In genomic region chr22:18083406-18083805, GRCh38 we compare ENCODE assay signal across 17 cellular contexts. TPM values are rescaled to one million over a fixed set of nuclear protein-coding genes. Genes with fewer than 3 reads are reported as not detected.
DNase-seq lines count a peak whose midpoint lies in the region; ATAC-seq, FAIRE-seq and TF ChIP-seq lines count a peak whose summit lies in the region.
"Had no signal": no experiment of that assay in that cellular context is flagged by ENCODE, and none has a peak within 500 bp of the region (broad histone marks: within the 10 kb centered on the region; RNA-seq: fewer than 3 reads in every experiment).

No MANE protein-coding gene starts in this region.

- H3K27me3 Mint-ChIP-seq in IgD-negative memory B cell = no peaks in the 10 kb centered on the region
- H3K27me3 Mint-ChIP-seq in nephron progenitor cell (ENCODE audit: low read depth, poor library complexity) = no peaks in the 10 kb centered on the region
- H3K27me3 Mint-ChIP-seq: B cell; CD8-positive, alpha-beta memory T cell had no signal

- H3K36me3 ChIP-seq in BLaER1 (peaks cover 88% of the 10 kb centered on the region), K562 (ENCODE audit: control insufficient read depth, insufficient read depth, low read length) (peaks cover 80% of the 10 kb centered on the region)

- intact Hi-C loops in K562 (cut with micrococcal nuclease) = no loop called here

- no peak for DNase-seq in K562 (ENCODE audit: extremely low read depth in 1 of 4, low spot score in 3 of 4)
- DNase-seq in nephron progenitor cell = no peak
- DNase-seq in GM10248 (ENCODE audit: extremely low spot score) = no peak
- DNase-seq in COLO668 (lab: John Stamatoyannopoulos, UW; ENCODE audit: unreplicated experiment) = no peak
- DNase-seq: CD8-positive, alpha-beta memory T cell; DMS53; GF-D8; GM23248; IMR-90 had no signal

- H3K9me3 ChIP-seq in BLaER1 (no peaks in the 10 kb centered on the region), K562 (replicated peaks; ENCODE audit: control insufficient read depth, insufficient read depth, low read depth, low read length) (no peaks in the 10 kb centered on the region)

- H3K4me2 ChIP-seq in BLaER1 (peak overlapping the region; percentile 47), K562 (ENCODE audit: insufficient read depth, low read length) (no peak overlapping the region)

- TF ChIP-seq POLR2A in K562 (conservative IDR thresholded peaks at IDR 0.05) = no peak

- no TSS peak for BruUV-seq in K562 (replicated peaks; lab: Mats Ljungman, UMichigan)

- TF ChIP-seq EP300 in K562 (IDR thresholded peaks at IDR 0.05; ENCODE audit: low read length) = no peak

- POLR2A ChIA-PET in K562 (lab: Yijun Ruan, JAX) (interaction anchor here (0.8 kb wide), 1 partner anchor 8 kb away, joined by 3 read pairs; no protein-coding TSS in a partner anchor), GM10248 (lab: Yijun Ruan, JAX) (no interaction called here)

- no peak overlapping the region for H3K4me3 ChIP-seq in BLaER1
- H3K4me3 ChIP-seq in K562 = no peak overlapping the region
- H3K4me3 ChIP-seq: GM23248 had no signal

- H3K79me2 ChIP-seq in K562 (ENCODE audit: control insufficient read depth, insufficient read depth, low read length) = peaks cover 29% of the 10 kb centered on the region

- H3K4me1 ChIP-seq in BLaER1 (peaks cover 56% of the 10 kb centered on the region), K562 (replicated peaks in 1 of 2; ENCODE audit: control insufficient read depth in 2 of 2, insufficient read depth in 2 of 2, low read length in 2 of 2) (peaks cover 0 to 2% of the 10 kb centered on the region in 2 experiments; a peak in 3 of 5 replicates)

- H3K4me3 Mint-ChIP-seq in IgD-negative memory B cell (no peak overlapping the region), nephron progenitor cell (no peak overlapping the region)
- H3K4me3 Mint-ChIP-seq: B cell had no signal

- H3K9me1 ChIP-seq in K562 (ENCODE audit: control insufficient read depth, insufficient read depth, low read length) = peaks cover 5% of the 10 kb centered on the region

- no peak for ATAC-seq in K562
- ATAC-seq in HG02970 (IDR thresholded peaks at IDR 0.05; ENCODE audit: low FRiP score, unreplicated experiment) = no peak
- ATAC-seq: HCT116 had no signal

- H3K9me3 Mint-ChIP-seq in IgD-negative memory B cell = peaks cover 0 to 2% (median 0%) of the 10 kb centered on the region in 3 donors
- H3K9me3 Mint-ChIP-seq in nephron progenitor cell = no peaks in the 10 kb centered on the region
- H3K9me3 Mint-ChIP-seq: CD8-positive, alpha-beta memory T cell had no signal

- no peak for TF ChIP-seq CTCF in K562 (IDR thresholded peaks at IDR 0.05 in 2 of 3, conservative IDR thresholded peaks at IDR 0.05 in 1 of 3; ENCODE audit: insufficient read depth in 2 of 3, low read depth in 1 of 3, low read length in 3 of 3)
- no peak for TF ChIP-seq CTCF in nephron progenitor cell (IDR thresholded peaks at IDR 0.05)
- no peak for TF ChIP-seq CTCF in GM10248 (IDR thresholded peaks at IDR 0.05; ENCODE audit: control extremely low read depth, extremely low read depth, low read depth, missing control alignments)

- H3K27ac Mint-ChIP-seq in IgD-negative memory B cell (peak overlapping the region in 2 of 3 donors; percentile 27 to 40), nephron progenitor cell (peak overlapping the region; percentile 68)
- H3K27ac Mint-ChIP-seq: B cell had no signal

- peaks cover 11 to 24% (median 14%) of the 10 kb centered on the region in 3 donors for H3K4me1 Mint-ChIP-seq in IgD-negative memory B cell
- H3K4me1 Mint-ChIP-seq in nephron progenitor cell = peaks cover 30% of the 10 kb centered on the region

- CTCF ChIA-PET in K562 (lab: Yijun Ruan, JAX; ENCODE audit: low intra/inter-chr PET ratio) (no interaction called here), GM10248 (lab: Yijun Ruan, JAX) (no interaction called here)

- no peak overlapping the region for H3K27ac ChIP-seq in BLaER1
- no peak overlapping the region for H3K27ac ChIP-seq in K562 (ENCODE audit: extremely low read depth, low read depth, low read length)
- H3K27ac ChIP-seq: GM23248 had no signal

- H3K27me3 ChIP-seq in BLaER1 = no peaks in the 10 kb centered on the region
- no peaks in the 10 kb centered on the region for H3K27me3 ChIP-seq in K562 (ENCODE audit: control insufficient read depth in 2 of 2, insufficient read depth in 2 of 2, low read length in 2 of 2)

- WGBS in K562 (ENCODE audit: insufficient coverage, low coverage, missing lambda C conversion rate) = 97% methylated on average over 10 of the region's 10 CpGs

- no peak for FAIRE-seq in K562 (lab: Jason Lieb, UNC)
- FAIRE-seq: A204.1, GM18507, H54 had no signal

- no peak for TF ChIP-seq RAD21 in K562 (CRISPR knock-in tag; conservative IDR thresholded peaks at IDR 0.05 in 1 of 2, IDR thresholded peaks at IDR 0.05 in 1 of 2)

- no peak overlapping the region for H2AFZ ChIP-seq in K562 (ENCODE audit: low read depth, low read length)
- H2AFZ ChIP-seq: GM23248 had no signal

- H3K36me3 Mint-ChIP-seq in IgD-negative memory B cell = peaks cover 15% of the 10 kb centered on the region
- peaks cover 72% of the 10 kb centered on the region for H3K36me3 Mint-ChIP-seq in nephron progenitor cell (ENCODE audit: low read depth)

- H3K9ac ChIP-seq in BLaER1 = no peak overlapping the region
- 0 out of 4 replicates have a peak overlapping the region, but pooled peaks of 1 of the 2 experiments have one; percentile 59 for H3K9ac ChIP-seq in K562 (ENCODE audit: insufficient read depth in 1 of 2, low read depth in 2 of 2, low read length in 2 of 2)
- H3K9ac ChIP-seq: GM23248 had no signal

- peaks cover 75% of the 10 kb centered on the region for H4K20me1 ChIP-seq in BLaER1
- H4K20me1 ChIP-seq in K562 (replicated peaks; ENCODE audit: control insufficient read depth, insufficient read depth, low read length) = no peaks in the 10 kb centered on the region; the same call in 1 of the 2 replicates

- in situ Hi-C loops in K562 (cut with MboI) = no loop called here

RNA-seq across cellular contexts. Expression of gene PEX26, which starts 5.6 kb away (rescaled TPM):
- 3.4 TPM for polyA plus RNA-seq in IgD-negative memory B cell
- total RNA-seq in K562 (2011; cell fraction: chromatin; rRNA removed; ENCODE audit: low replicate concordance) = 19.0 and 32.2 TPM in 2 replicates
- total RNA-seq in K562 (2011; cell fraction: nucleolus; rRNA removed) = 21.4 and 24.3 TPM in 2 replicates
- 22.4 and 37.3 TPM in 2 replicates for total RNA-seq in K562 (2011; cell fraction: nucleoplasm; rRNA removed)
- total RNA-seq in K562 (2014; rRNA removed) = 17.4 and 23.3 TPM in 2 replicates
- 14.4 and 15.6 TPM in 2 replicates for total RNA-seq in K562 (2014; rRNA removed; fragmentation: Illumina TruSeq; extraction: Trizol)
- total RNA-seq in K562 (2015; rRNA removed; fragmentation: Illumina TruSeq; extraction: Trizol) = 12.6 and 13.3 TPM in 2 replicates
- total RNA-seq in K562 (2021) = 35.8 and 39.6 TPM in 2 replicates
- polyA plus RNA-seq in K562 (2011; rRNA removed) = 19.0 and 21.9 TPM in 2 replicates
- 21.6 and 31.5 TPM in 2 replicates for polyA plus RNA-seq in K562 (2011; cell fraction: cytosol; rRNA removed)
- polyA plus RNA-seq in K562 (2011; cell fraction: nucleus; rRNA removed) = 17.8 and 23.4 TPM in 2 replicates
- polyA plus RNA-seq in K562 (2012) = 18.4 and 21.4 TPM in 2 replicates
- 20.5 and 21.0 TPM in 2 replicates for polyA plus RNA-seq in K562 (2014; fragmentation: Illumina TruSeq; extraction: Trizol)
- under 1 TPM; 0.35 to 0.72 TPM for polyA plus RNA-seq in K562 (2014; fragmentation: Nextera tagmentation; extraction: Ambion mirVana)
- polyA plus RNA-seq in K562 (2014; rRNA removed) = 19.5 and 23.1 TPM in 2 replicates
- polyA minus RNA-seq in K562 (2011; rRNA and poly(A)+ RNA removed) = 14.3 and 21.6 TPM in 2 replicates
- 12.3 and 19.2 TPM in 2 replicates for polyA minus RNA-seq in K562 (2011; cell fraction: cytosol; rRNA and poly(A)+ RNA removed)
- 8.6 and 12.6 TPM in 2 replicates for polyA minus RNA-seq in K562 (2011; cell fraction: nucleus; rRNA and poly(A)+ RNA removed)

RNA-seq across cellular contexts. Expression of gene TUBA8, which starts 27.2 kb away (rescaled TPM):
- 2.8 TPM for polyA plus RNA-seq in IgD-negative memory B cell
- total RNA-seq in K562 (2011; cell fraction: chromatin; rRNA removed; ENCODE audit: low replicate concordance) = 1.1 and 2.5 TPM in 2 replicates
- total RNA-seq in K562 (2011; cell fraction: nucleolus; rRNA removed) = 0.79 and 1.7 TPM in 2 replicates
- 1.1 and 1.3 TPM in 2 replicates for total RNA-seq in K562 (2011; cell fraction: nucleoplasm; rRNA removed)
- 0.73 and 0.78 TPM in 2 replicates for total RNA-seq in K562 (2014; rRNA removed)
- total RNA-seq in K562 (2014; rRNA removed; fragmentation: Illumina TruSeq; extraction: Trizol) = 0.48 and 0.65 TPM in 2 replicates
- total RNA-seq in K562 (2015; rRNA removed; fragmentation: Illumina TruSeq; extraction: Trizol) = 0.53 and 0.76 TPM in 2 replicates
- total RNA-seq in K562 (2021) = 1.0 and 1.4 TPM in 2 replicates
- 0.65 and 1.2 TPM in 2 replicates for polyA plus RNA-seq in K562 (2011; rRNA removed)
- polyA plus RNA-seq in K562 (2011; cell fraction: cytosol; rRNA removed) = 1.0 and 2.3 TPM in 2 replicates
- polyA plus RNA-seq in K562 (2011; cell fraction: nucleus; rRNA removed) = 2.6 and 3.3 TPM in 2 replicates
- 0.13 and 0.28 TPM in 2 replicates for polyA plus RNA-seq in K562 (2012)
- 0.86 and 1.1 TPM in 2 replicates for polyA plus RNA-seq in K562 (2014; fragmentation: Illumina TruSeq; extraction: Trizol)
- polyA plus RNA-seq in K562 (2014; fragmentation: Nextera tagmentation; extraction: Ambion mirVana) = under 1 TPM; 0.07 to 0.28 TPM
- polyA plus RNA-seq in K562 (2014; rRNA removed) = 0.60 and 1.3 TPM in 2 replicates
- 0.51 and 0.56 TPM in 2 replicates for polyA minus RNA-seq in K562 (2011; rRNA and poly(A)+ RNA removed)
- 0.91 TPM in 1 of 2 replicates, not detected in the other for polyA minus RNA-seq in K562 (2011; cell fraction: cytosol; rRNA and poly(A)+ RNA removed)
- 0.11 and 0.40 TPM in 2 replicates for polyA minus RNA-seq in K562 (2011; cell fraction: nucleus; rRNA and poly(A)+ RNA removed)
- polyA plus RNA-seq: GM23248 had no signal

RNA-seq across cellular contexts. Expression of gene MICAL3, which starts 59.0 kb away (rescaled TPM):
- polyA plus RNA-seq in IgD-negative memory B cell (12.0 TPM), K562 (2011; rRNA removed) (12.3 and 14.2 TPM in 2 replicates), K562 (2014; fragmentation: Illumina TruSeq; extraction: Trizol) (22.3 and 27.0 TPM in 2 replicates), K562 (2014; fragmentation: Nextera tagmentation; extraction: Ambion mirVana) (under 1 TPM; 0.53 to 0.56 TPM), K562 (2014; rRNA removed) (13.9 and 15.2 TPM in 2 replicates)
- 186 and 197 TPM in 2 replicates for total RNA-seq in K562 (2011; cell fraction: chromatin; rRNA removed; ENCODE audit: low replicate concordance)
- total RNA-seq in K562 (2011; cell fraction: nucleolus; rRNA removed) = 71.9 and 74.6 TPM in 2 replicates
- 116 and 129 TPM in 2 replicates for total RNA-seq in K562 (2011; cell fraction: nucleoplasm; rRNA removed)
- total RNA-seq in K562 (2014; rRNA removed) (9.5 and 14.0 TPM in 2 replicates), K562 (2014; rRNA removed; fragmentation: Illumina TruSeq; extraction: Trizol) (15.7 and 17.8 TPM in 2 replicates), K562 (2015; rRNA removed; fragmentation: Illumina TruSeq; extraction: Trizol) (9.3 and 10.3 TPM in 2 replicates), K562 (2021) (32.1 and 36.0 TPM in 2 replicates)
- 5.0 and 6.0 TPM in 2 replicates for polyA plus RNA-seq in K562 (2011; cell fraction: cytosol; rRNA removed)
- 39.1 and 45.0 TPM in 2 replicates for polyA plus RNA-seq in K562 (2011; cell fraction: nucleus; rRNA removed)
- polyA plus RNA-seq in K562 (2012) = 16.9 and 18.8 TPM in 2 replicates
- polyA minus RNA-seq in K562 (2011; rRNA and poly(A)+ RNA removed) = 30.0 and 32.4 TPM in 2 replicates
- 14.7 and 15.1 TPM in 2 replicates for polyA minus RNA-seq in K562 (2011; cell fraction: cytosol; rRNA and poly(A)+ RNA removed)
- polyA minus RNA-seq in K562 (2011; cell fraction: nucleus; rRNA and poly(A)+ RNA removed) = 25.6 and 42.9 TPM in 2 replicates
